Comparison of ENCODE assay signal across 8 cellular contexts in the genomic region with DNA sequence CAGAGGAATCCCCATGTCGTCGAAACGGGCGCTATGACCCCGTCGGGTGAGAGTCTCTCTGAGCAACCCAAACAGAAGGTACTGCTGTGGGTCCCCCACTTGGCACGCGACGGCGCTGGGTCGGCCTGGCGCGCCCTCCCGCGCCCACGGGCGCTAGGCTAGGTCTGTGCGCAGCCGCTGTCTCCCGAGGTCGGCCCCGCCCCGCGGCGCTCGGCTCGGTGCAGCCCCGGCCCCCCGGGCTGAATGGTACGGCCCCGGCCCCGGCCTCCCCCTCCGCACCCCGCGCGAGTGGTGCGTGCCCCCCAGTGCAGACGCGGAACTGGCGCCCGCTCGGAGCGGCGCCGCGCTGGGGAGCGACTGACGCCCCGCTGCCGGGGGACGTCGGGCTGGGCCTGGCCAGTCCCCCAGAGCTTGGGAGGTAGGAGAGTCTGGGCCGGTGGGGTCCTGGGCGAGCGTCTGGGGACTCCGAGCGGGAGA. TPM values are rescaled to one million over a fixed set of nuclear protein-coding genes. Genes with fewer than 3 reads are reported as not detected.
DNase-seq lines count a peak whose midpoint lies in the region; ATAC-seq and TF ChIP-seq lines count a peak whose summit lies in the region.

A gene (plus strand): TSS at position 305 of the 477 bp plus-strand sequence.

- peak within 1 kb of the TSS; percentile 93 for H3K4me3 Mint-ChIP-seq in activated B cell treated with CpG ODN at 0.5 μM for 24 hours

- peaks cover 17% of the 10 kb centered on the region for H3K36me3 Mint-ChIP-seq in activated B cell treated with CpG ODN at 0.5 μM for 24 hours (ENCODE audit: low read depth)

- ATAC-seq in GM18861 (IDR thresholded peaks at IDR 0.05; ENCODE audit: unreplicated experiment), result peak; percentile 64
- ATAC-seq in HG03066 (IDR thresholded peaks at IDR 0.05; ENCODE audit: low read depth, unreplicated experiment), result peak; percentile 65
- peak; percentile 84 for ATAC-seq in activated B cell treated with CpG ODN at 0.5 μM for 24 hours (ENCODE audit: low read depth)

- peak; percentile 20; the same call in 1 of the 2 replicates for TF ChIP-seq CTCF in A673 (conservative IDR thresholded peaks at IDR 0.05; ENCODE audit: low read depth, low read length)
- TF ChIP-seq CTCF in activated B cell treated with CpG ODN at 0.5 μM for 24 hours (IDR thresholded peaks at IDR 0.05), result no peak
- TF ChIP-seq CTCF in kidney epithelial cell (IDR thresholded peaks at IDR 0.05; ENCODE audit: insufficient read depth, low read length, poor library complexity, severe bottlenecking), result no peak

- peaks cover 42% of the 10 kb centered on the region for H3K4me1 ChIP-seq in A673 (ENCODE audit: insufficient read depth, low read length, poor library complexity, severe bottlenecking)

- peaks cover 59% of the 10 kb centered on the region for H3K4me1 Mint-ChIP-seq in activated B cell treated with CpG ODN at 0.5 μM for 24 hours

- BruUV-seq in A673 (replicated peaks; lab: Mats Ljungman, UMichigan), result no TSS peak

- H3K27me3 ChIP-seq in A673 (replicated peaks; ENCODE audit: insufficient read depth, low read depth, low read length, poor library complexity) (no peaks in the 10 kb centered on the region), kidney epithelial cell (ENCODE audit: control insufficient read depth, insufficient read depth, low read length) (no peaks in the 10 kb centered on the region)

- intact Hi-C loops in A673 (cut with micrococcal nuclease; ENCODE audit: unreplicated experiment) (loop anchor here (2.0 to 5.0 kb wide), 5 partner anchors 37 to 577 kb away; a partner anchor contains a TSS), activated B cell treated with CpG ODN at 0.5 μM for 24 hours (cut with micrococcal nuclease) (loop anchor here (1.0 to 5.0 kb wide), 12 partner anchors 22 to 570 kb away; a partner anchor contains a TSS)

- peaks cover 7% of the 10 kb centered on the region for H3K36me3 ChIP-seq in A673 (ENCODE audit: insufficient read depth, low read length, poor library complexity, severe bottlenecking)
- H3K36me3 ChIP-seq in kidney epithelial cell (ENCODE audit: control insufficient read depth, insufficient read depth, low read length), result no peaks in the 10 kb centered on the region

- peak within 1 kb of the TSS; percentile 97 for H3K27ac Mint-ChIP-seq in activated B cell treated with CpG ODN at 0.5 μM for 24 hours

- no peaks in the 10 kb centered on the region for H3K9me3 ChIP-seq in A673 (ENCODE audit: low read depth, low read length, poor library complexity, severe bottlenecking)

- POLR2A ChIA-PET in A673 (lab: Charles Lee; ENCODE audit: low non-redundant PET), result no interaction called here
- POLR2A ChIA-PET in activated B cell treated with CpG ODN at 0.5 μM for 24 hours (lab: Charles Lee), result interaction anchor here (0.6 to 5.9 kb wide), 7 partner anchors 21 to 658 kb away, joined by 3 to 57 read pairs (median 6); a partner anchor contains a TSS

- H3K27me3 Mint-ChIP-seq in activated B cell treated with CpG ODN at 0.5 μM for 24 hours, result no peaks in the 10 kb centered on the region

- DNase-seq in A673 (ENCODE audit: low spot score) (peak; percentile 99), NCI-H2196 treated with DMSO at 0.1 percent for 48 hours (lab: John Stamatoyannopoulos, UW; ENCODE audit: unreplicated experiment) (peak; percentile 72), activated B cell treated with CpG ODN at 0.5 μM for 24 hours (peak; percentile 90), cerebellar cortex (ENCODE audit: low spot score) (peak; percentile 80), kidney epithelial cell (ENCODE audit: low read depth) (no peak)
- DNase-seq in stimulated activated CD4-positive, alpha-beta T cell treated with anti-CD3 and anti-CD28 coated beads, Interleukin-1b, Interleukin-23, amount 100 ng/mL, for 1 hour (ENCODE audit: low read depth in 2 of 2), result peak; percentile 84

- CTCF ChIA-PET in A673 (lab: Charles Lee), result interaction anchor here (0.7 kb wide), 1 partner anchor 25 kb away, joined by 3 read pairs; no protein-coding TSS in a partner anchor
- CTCF ChIA-PET in activated B cell treated with CpG ODN at 0.5 μM for 24 hours (lab: Charles Lee), result no interaction called here

- no peaks in the 10 kb centered on the region for H3K9me3 Mint-ChIP-seq in activated B cell treated with CpG ODN at 0.5 μM for 24 hours

- H3K27ac ChIP-seq in A673 (ENCODE audit: low read depth, low read length, poor library complexity, severe bottlenecking), result peak within 1 kb of the TSS; percentile 95

- H3K4me3 ChIP-seq in A673 (ENCODE audit: low read depth, low read length, poor library complexity, severe bottlenecking) (peak within 1 kb of the TSS; percentile 65), kidney epithelial cell (ENCODE audit: low read depth, low read length) (peak within 1 kb of the TSS; percentile 83)

RNA-seq across cellular contexts. Expression of the gene that starts here (rescaled TPM):
- total RNA-seq in A673 (2021) (132 and 133 TPM in 2 replicates), activated B cell treated with CpG ODN at 0.5 μM for 24 hours (60.9 and 86.9 TPM in 2 replicates), kidney epithelial cell (18.5 and 20.2 TPM in 2 replicates)
